ENCODE assay signal across 18 cellular contexts in genomic region chr3:61808526-61808925, GRCh38.
DNase-seq lines count a peak whose midpoint lies in the region; ATAC-seq and TF ChIP-seq lines count a peak whose summit lies in the region.
"Had no signal": no experiment of that assay in that cellular context is flagged by ENCODE, and none has a peak within 500 bp of the region (broad histone marks: within the 10 kb centered on the region; RNA-seq: fewer than 3 reads in every experiment).

No MANE protein-coding gene starts in this region.

- H3K4me1 ChIP-seq in HEK293 (ENCODE audit: control insufficient read depth, insufficient read depth, low read length) (peaks cover 36% of the 10 kb centered on the region), esophagus muscularis mucosa (peaks cover 77 to 90% (median 86%) of the 10 kb centered on the region in 4 donors), skeletal muscle tissue (ENCODE audit: control insufficient read depth in 3 of 3, insufficient read depth in 3 of 3, low read length in 3 of 3) (peaks cover 35 to 40% (median 39%) of the 10 kb centered on the region in 3 donors)

- TF ChIP-seq EP300 in esophagus muscularis mucosa (IDR thresholded peaks at IDR 0.05): no peak

- H3K4me3 ChIP-seq in HEK293 (ENCODE audit: low read depth, low read length): no peak overlapping the region
- H3K4me3 ChIP-seq in esophagus muscularis mucosa: no peak overlapping the region
- H3K4me3 ChIP-seq in skeletal muscle tissue (ENCODE audit: low read length in 3 of 3): no peak overlapping the region
- H3K4me3 ChIP-seq: dorsolateral prefrontal cortex, PC-9 had no signal

- H3K36me3 Mint-ChIP-seq in type B pancreatic cell: no peaks in the 10 kb centered on the region
- H3K36me3 Mint-ChIP-seq: T-cell had no signal

- TF ChIP-seq CTCF in HEK293 (tag by site-specific recombination; IDR thresholded peaks at IDR 0.05) (no peak), esophagus muscularis mucosa (IDR thresholded peaks at IDR 0.05) (no peak), type B pancreatic cell (conservative IDR thresholded peaks at IDR 0.05) (no peak)

- CTCF ChIA-PET in HEK293 (lab: Yijun Ruan, JAX): interaction anchor here (1.0 kb wide), 2 partner anchors 128 to 170 kb away, joined by 3 read pairs; no protein-coding TSS in a partner anchor

- H3K27ac ChIP-seq in HEK293 (ENCODE audit: extremely low read depth, low read depth, low read length): peak overlapping the region; percentile 51
- H3K27ac ChIP-seq in esophagus muscularis mucosa (replicated peaks in 1 of 4): peak overlapping the region in 3 of 4 donors; percentile 38 to 44 (median 42)
- peak overlapping the region; percentile 7 for H3K27ac ChIP-seq in skeletal muscle tissue (ENCODE audit: low read depth, low read length)
- H3K27ac ChIP-seq: PC-9 had no signal

- no peak for DNase-seq in esophagus muscularis mucosa (ENCODE audit: extremely low spot score)
- peak in 1 of 2 donors; percentile 42 for DNase-seq in left colon
- no peak for DNase-seq in stimulated activated CD4-positive, alpha-beta T cell treated with anti-CD3 and anti-CD28 coated beads, Interleukin-2, amount 100 ng/mL, for 48 hours
- DNase-seq in type B pancreatic cell (ENCODE audit: extremely low spot score, unreplicated experiment): no peak
- DNase-seq: activated CD4-positive, alpha-beta T cell treated with anti-CD3 and anti-CD28 coated beads for 1 hour; activated T-cell treated with anti-CD3 and anti-CD28 coated beads, Interleukin-2, amount 50 U/mL, for 48 hours; amniotic stem cell; DND-41; foreskin melanocyte; islet precursor cell; NCI-H1048; PC-9; T-cell had no signal

- 60% methylated on average over 5 of the region's 5 CpGs for WGBS in esophagus muscularis mucosa

- H3K9me3 ChIP-seq in HEK293 (ENCODE audit: control insufficient read depth, insufficient read depth, low read depth, low read length): no peaks in the 10 kb centered on the region
- no peaks in the 10 kb centered on the region for H3K9me3 ChIP-seq in esophagus muscularis mucosa
- H3K9me3 ChIP-seq in skeletal muscle tissue (ENCODE audit: control insufficient read depth in 3 of 3, low read length in 3 of 3): no peaks in the 10 kb centered on the region

- intact Hi-C loops in esophagus muscularis mucosa (cut with DNase I) (no loop called here), left colon (cut with DNase I, micrococcal nuclease) (loop anchor here in 1 of 2 donors (10.0 kb wide), 1 partner anchor 164 kb away; no protein-coding TSS in a partner anchor)

- H3K27me3 Mint-ChIP-seq in type B pancreatic cell: no peaks in the 10 kb centered on the region
- H3K27me3 Mint-ChIP-seq: T-cell had no signal

- no peak overlapping the region for H3K27ac Mint-ChIP-seq in type B pancreatic cell
- H3K27ac Mint-ChIP-seq: T-cell had no signal

- TF ChIP-seq POLR2A in esophagus muscularis mucosa (IDR thresholded peaks at IDR 0.05; ENCODE audit: low read depth): no peak

- no peak overlapping the region for H3K4me3 Mint-ChIP-seq in type B pancreatic cell
- H3K4me3 Mint-ChIP-seq: T-cell had no signal

- H3K27me3 ChIP-seq in esophagus muscularis mucosa (no peaks in the 10 kb centered on the region), skeletal muscle tissue (ENCODE audit: control insufficient read depth in 3 of 3, insufficient read depth in 3 of 3, low read length in 3 of 3) (no peaks in the 10 kb centered on the region)
- H3K27me3 ChIP-seq: dorsolateral prefrontal cortex had no signal

- POLR2A ChIA-PET in HEK293 (lab: Yijun Ruan, JAX): interaction anchor here (1.3 kb wide), 1 partner anchor 248 kb away, joined by 6 read pairs; no protein-coding TSS in a partner anchor

- ATAC-seq in left colon (peak; percentile 56), HG03342 (IDR thresholded peaks at IDR 0.05; ENCODE audit: unreplicated experiment) (no peak), GM21528 (IDR thresholded peaks at IDR 0.05; ENCODE audit: low FRiP score, unreplicated experiment) (no peak)
- ATAC-seq: T-cell had no signal

- H3K36me3 ChIP-seq in HEK293 (ENCODE audit: control insufficient read depth in 2 of 2, insufficient read depth in 1 of 2, low read length in 2 of 2): no peaks in the 10 kb centered on the region
- H3K36me3 ChIP-seq in esophagus muscularis mucosa: no peaks in the 10 kb centered on the region
- H3K36me3 ChIP-seq in skeletal muscle tissue (ENCODE audit: control insufficient read depth in 3 of 3, insufficient read depth in 3 of 3, low read length in 3 of 3): no peaks in the 10 kb centered on the region

- no peaks in the 10 kb centered on the region for H3K9me3 Mint-ChIP-seq in type B pancreatic cell
- H3K9me3 Mint-ChIP-seq: T-cell had no signal

- H3K9ac ChIP-seq in skeletal muscle tissue (ENCODE audit: low read depth in 1 of 3, low read length in 3 of 3): no peak overlapping the region

- H3K4me1 Mint-ChIP-seq in type B pancreatic cell (ENCODE audit: unreplicated experiment): peaks cover 56% of the 10 kb centered on the region
- H3K4me1 Mint-ChIP-seq: T-cell had no signal

TF ChIP-seq in HEK293, 187 proteins besides CTCF, POLR2A, EP300 and RAD21:
- TF ChIP-seq EGR2 (tag by site-specific recombination; IDR thresholded peaks at IDR 0.05; ENCODE audit: low read depth) (no peak), MZF1 (tag by site-specific recombination; IDR thresholded peaks at IDR 0.05; ENCODE audit: borderline replicate concordance) (0 out of 2 replicates have a peak, but pooled peaks have one; percentile 33), SP3 (tag by site-specific recombination; IDR thresholded peaks at IDR 0.05) (0 out of 2 replicates have a peak, but pooled peaks have one; percentile 14), YY1 (tag by site-specific recombination; IDR thresholded peaks at IDR 0.05) (no peak), GLIS1 (tag by site-specific recombination; IDR thresholded peaks at IDR 0.05) (0 out of 2 replicates have a peak, but pooled peaks have one; percentile 7), ZNF169 (tag by site-specific recombination; IDR thresholded peaks at IDR 0.05) (no peak)
TF ChIP-seq in HEK293: peak in this region for 3.
